In genomic region chr14:67487937-67488893, GRCh38 we compare ENCODE assay signal across 1 cellular context.
TF ChIP-seq lines count a peak whose summit lies in the region.

Gene TMEM229B (minus strand): TSS chr14:67488721. CDS start chr14:67473923, 14,798 bp downstream.

TF ChIP-seq in HepG2, 621 proteins besides CTCF, POLR2A, EP300 and RAD21 (continued from another document):
- TF ChIP-seq ZNF646 (CRISPR knock-in tag; IDR thresholded peaks at IDR 0.05) (no peak), IRF2 (CRISPR knock-in tag; IDR thresholded peaks at IDR 0.05) (peak; percentile 80), MXD3 (CRISPR knock-in tag; IDR thresholded peaks at IDR 0.05) (0 out of 2 replicates have a peak, but pooled peaks have one; percentile 35), KDM5B (CRISPR knock-in tag; IDR thresholded peaks at IDR 0.05; ENCODE audit: borderline replicate concordance) (0 out of 2 replicates have a peak, but pooled peaks have one; percentile 28), ZC3H4 (CRISPR knock-in tag; IDR thresholded peaks at IDR 0.05; ENCODE audit: borderline replicate concordance) (no peak), LCORL (IDR thresholded peaks at IDR 0.05) (no peak), LCORL (CRISPR knock-in tag; IDR thresholded peaks at IDR 0.05) (peak; percentile 63; the same call in 1 of the 2 replicates), ZNF263 (CRISPR knock-in tag; IDR thresholded peaks at IDR 0.05) (peak; percentile 18; the same call in 1 of the 2 replicates)
